1 cellular context compared by ENCODE assay signal in genomic region chr2:143313861-143314260, GRCh38.
TF ChIP-seq lines count a peak whose summit lies in the region.

No MANE protein-coding gene starts in this region.

TF ChIP-seq in GM23338, 12 proteins besides CTCF, POLR2A, EP300 and RAD21 (continued from another document):
- no peak for TF ChIP-seq REST (IDR thresholded peaks at IDR 0.05; ENCODE audit: unreplicated experiment)
- TF ChIP-seq EZH2phosphoT487 (IDR thresholded peaks at IDR 0.05; ENCODE audit: unreplicated experiment): no peak
- no peak for TF ChIP-seq ETS1 (IDR thresholded peaks at IDR 0.05)
- TF ChIP-seq ZNF331 (CRISPR knock-in tag; IDR thresholded peaks at IDR 0.05; ENCODE audit: low read depth): no peak
- no peak for TF ChIP-seq ZNF114 (CRISPR knock-in tag; IDR thresholded peaks at IDR 0.05)
- no peak for TF ChIP-seq EZH2 (IDR thresholded peaks at IDR 0.05; ENCODE audit: low read depth, unreplicated experiment)
- TF ChIP-seq CREB1 (CRISPR knock-in tag; IDR thresholded peaks at IDR 0.05; ENCODE audit: low read depth): no peak
- no peak for TF ChIP-seq JUNB (IDR thresholded peaks at IDR 0.05; ENCODE audit: unreplicated experiment)
